Comparison of ENCODE assay signal across 18 cellular contexts in the genomic region with DNA sequence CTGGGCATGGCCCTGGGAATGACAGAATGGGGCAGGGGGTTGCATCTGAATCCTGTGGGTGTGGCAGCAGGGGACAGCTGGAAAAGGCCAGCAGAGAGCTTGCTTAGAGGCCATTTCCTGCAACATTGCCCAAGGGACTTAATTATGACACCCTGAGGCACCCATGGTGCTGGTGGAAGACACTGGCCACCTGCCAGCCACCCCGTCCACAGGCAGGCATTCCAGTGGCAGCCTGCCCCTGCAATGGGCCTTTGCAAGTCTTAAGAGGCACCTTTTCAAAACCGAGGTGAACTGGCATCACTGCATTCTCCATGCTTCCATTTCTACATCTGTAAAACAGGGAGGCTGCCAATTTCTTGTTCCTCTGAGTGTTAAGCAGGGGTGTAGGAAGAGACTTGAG. TPM values are rescaled to one million over a fixed set of nuclear protein-coding genes. Genes with fewer than 3 reads are reported as not detected.
DNase-seq lines count a peak whose midpoint lies in the region; ATAC-seq, FAIRE-seq and TF ChIP-seq lines count a peak whose summit lies in the region.
"Had no signal": no experiment of that assay in that cellular context is flagged by ENCODE, and none has a peak within 500 bp of the region (broad histone marks: within the 10 kb centered on the region; RNA-seq: fewer than 3 reads in every experiment).

No MANE protein-coding gene starts in this region.

- no peaks in the 10 kb centered on the region for H3K36me3 Mint-ChIP-seq in immature natural killer cell

- H3K4me1 Mint-ChIP-seq in immature natural killer cell = peaks cover 57 to 65% of the 10 kb centered on the region in 2 donors

- H3K27ac ChIP-seq in heart left ventricle = peak overlapping the region in 9 of 12 donors; percentile 9 to 91 (median 65)
- H3K27ac ChIP-seq in upper lobe of right lung = peak overlapping the region; percentile 25
- H3K27ac ChIP-seq: gastrocnemius medialis had no signal

- intact Hi-C loops in heart left ventricle (cut with DNase I) (loop anchor here in 6 of 10 donors (5.0 to 10.0 kb wide), 4 partner anchors 42 to 155 kb away; a partner anchor contains a TSS), left ventricle myocardium superior (cut with micrococcal nuclease) (no loop called here), upper lobe of right lung (cut with DNase I) (no loop called here)

- peak overlapping the region; percentile 16 to 65 (median 36) for H3K27ac Mint-ChIP-seq in immature natural killer cell
- H3K27ac Mint-ChIP-seq: GM23338 had no signal

- no peak for TF ChIP-seq CTCF in heart left ventricle (IDR thresholded peaks at IDR 0.05)
- no peak for TF ChIP-seq CTCF in NB4 (IDR thresholded peaks at IDR 0.05; ENCODE audit: low read depth, low read length)
- TF ChIP-seq CTCF in upper lobe of right lung (IDR thresholded peaks at IDR 0.05) = no peak

- H3K4me3 ChIP-seq in heart left ventricle (no peak overlapping the region), NB4 (ENCODE audit: low read depth, low read length) (no peak overlapping the region), upper lobe of right lung (no peak overlapping the region)
- H3K4me3 ChIP-seq: gastrocnemius medialis, GM23338 had no signal

- peaks cover 5 to 10% (median 8%) of the 10 kb centered on the region in 3 donors for H3K27me3 Mint-ChIP-seq in immature natural killer cell (ENCODE audit: low read depth in 3 of 3)

- H3K27me3 ChIP-seq in heart left ventricle (no peaks in the 10 kb centered on the region), upper lobe of right lung (no peaks in the 10 kb centered on the region)
- H3K27me3 ChIP-seq: gastrocnemius medialis had no signal

- H3K9me3 ChIP-seq in heart left ventricle (no peaks in the 10 kb centered on the region), upper lobe of right lung (no peaks in the 10 kb centered on the region)
- H3K9me3 ChIP-seq: gastrocnemius medialis, SK-N-SH had no signal

- peaks cover 0 to 3% (median 0%) of the 10 kb centered on the region in 6 donors for H3K9me3 Mint-ChIP-seq in immature natural killer cell
- H3K9me3 Mint-ChIP-seq: GM23338 had no signal

- no peak for FAIRE-seq in frontal cortex (lab: Jason Lieb, UNC)
- FAIRE-seq: endothelial cell of umbilical vein, small intestine had no signal

- ATAC-seq in heart left ventricle (no peak), left ventricle myocardium superior (no peak), upper lobe of right lung (no peak), GM21360 (IDR thresholded peaks at IDR 0.05; ENCODE audit: unreplicated experiment) (no peak)
- ATAC-seq: gastrocnemius medialis; GM23338; PC-3; stimulated activated naive CD8-positive, alpha-beta T cell treated with anti-CD3 and anti-CD28 coated beads, Interleukin-15, Interleukin-2, amounts not matched to agents 100 U/mL and 50 U/mL, for 24 hours had no signal

- H3K4me1 ChIP-seq in heart left ventricle (peaks cover 3 to 94% (median 66%) of the 10 kb centered on the region in 12 donors), upper lobe of right lung (peaks cover 52% of the 10 kb centered on the region)

- H3K4me3 Mint-ChIP-seq in immature natural killer cell = no peak overlapping the region
- H3K4me3 Mint-ChIP-seq: GM23338 had no signal

- WGBS in heart left ventricle, 4 donors = 39 to 56% (median 49%) methylated on average over 2 of the region's 2 CpGs

- no peak for DNase-seq in heart left ventricle
- no peak for DNase-seq in left ventricle myocardium superior
- DNase-seq in NB4 (ENCODE audit: low read depth) = peak; percentile 36
- no peak for DNase-seq in immature natural killer cell
- DNase-seq in upper lobe of right lung = no peak
- DNase-seq in frontal cortex (ENCODE audit: low spot score in 2 of 2) = no peak
- no peak for DNase-seq in AG08395 (ENCODE audit: low spot score)
- DNase-seq: aorta; gastrocnemius medialis; NCI-H2081; NCI-H526; PC-3; SK-N-SH; small intestine; stimulated activated naive CD8-positive, alpha-beta T cell treated with anti-CD3 and anti-CD28 coated beads, Interleukin-15, Interleukin-2, amounts not matched to agents 100 U/mL and 50 U/mL, for 24 hours had no signal

- no peak for TF ChIP-seq POLR2A in heart left ventricle (IDR thresholded peaks at IDR 0.05)
- no peak for TF ChIP-seq POLR2A in NB4 (IDR thresholded peaks at IDR 0.05; ENCODE audit: extremely low read depth, insufficient read length)

- peaks cover 0 to 39% (median 6%) of the 10 kb centered on the region in 9 donors for H3K36me3 ChIP-seq in heart left ventricle
- peaks cover 11% of the 10 kb centered on the region for H3K36me3 ChIP-seq in upper lobe of right lung

RNA-seq across cellular contexts. Expression of a gene that starts 21.6 kb away (rescaled TPM):
- total RNA-seq in heart left ventricle = 10 to 100 TPM in 1 of 9 donors, 1 to 10 TPM in 8; 1.5 to 12.6 (median 2.6) TPM
- polyA plus RNA-seq in heart left ventricle = 1 to 10 TPM; 2.7 to 3.5 TPM
- total RNA-seq in left ventricle myocardium superior = 3.3 TPM
- under 1 TPM in 2 of 3 donors, not detected in 1; 0.07 to 0.14 TPM for polyA plus RNA-seq in immature natural killer cell
- total RNA-seq in upper lobe of right lung = 277 TPM
- total RNA-seq in frontal cortex = under 0.01 TPM

Comparison
In these comparisons a context has a peak if more than half of its experiments do, and no peak if none do; other contexts are left out.
1. intact Hi-C loops: an anchor here in heart left ventricle (5.0 to 10.0 kb wide); none called in left ventricle myocardium superior and upper lobe of right lung.
2. RNA of a gene that starts 21.6 kb away (total RNA-seq): 277 TPM in upper lobe of right lung (single experiment); 3.3 TPM in left ventricle myocardium superior (single experiment), 1.5 to 12.6 TPM in heart left ventricle and under 0.01 TPM in frontal cortex (single experiment); every median in the first group is over 10 times any median in the second.